15 cellular contexts compared by ENCODE assay signal in the genomic region with DNA sequence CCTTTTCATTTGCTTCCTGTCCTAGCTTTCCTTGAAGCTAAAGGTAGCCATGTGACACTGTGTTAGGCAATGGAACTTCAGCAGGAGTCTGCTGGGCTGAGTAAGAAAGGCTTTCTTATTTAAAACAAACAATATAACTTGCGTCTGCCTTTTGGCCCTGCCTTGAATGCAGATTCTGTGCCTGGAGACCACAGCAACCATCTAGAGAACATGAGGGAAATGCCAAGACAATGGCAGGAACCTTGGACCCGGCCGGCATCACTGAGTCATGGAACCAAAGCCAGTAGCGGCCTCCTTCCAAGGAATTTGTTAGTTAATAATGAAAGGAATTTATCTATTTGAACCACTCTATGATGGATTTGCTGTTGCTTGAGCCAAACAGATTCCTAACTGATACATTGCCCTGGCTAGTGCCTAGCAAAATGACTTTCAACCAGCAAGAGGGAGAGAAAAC.
DNase-seq lines count a peak whose midpoint lies in the region; TF ChIP-seq lines count a peak whose summit lies in the region.
"Had no signal": no experiment of that assay in that cellular context is flagged by ENCODE, and none has a peak within 500 bp of the region (broad histone marks: within the 10 kb centered on the region; RNA-seq: fewer than 3 reads in every experiment).

No MANE protein-coding gene starts in this region.

- H3K9me3 ChIP-seq in MG63: no peaks in the 10 kb centered on the region
- H3K9me3 ChIP-seq in neuronal stem cell (replicated peaks in 1 of 2; ENCODE audit: control insufficient read depth in 2 of 2, insufficient read depth in 1 of 2, low read depth in 1 of 2, low read length in 2 of 2): no peaks in the 10 kb centered on the region
- H3K9me3 ChIP-seq: BLaER1 treated with 17β-estradiol and CSF1 and Interleukin-3, amounts not matched to agents 10 nM and 100 nM; right atrium auricular region had no signal

- H3K4me1 ChIP-seq in neuronal stem cell (ENCODE audit: control insufficient read depth in 2 of 2, insufficient read depth in 1 of 2, low read depth in 1 of 2, low read length in 2 of 2): peaks cover 2 to 9% of the 10 kb centered on the region in 2 donors
- H3K4me1 ChIP-seq: BLaER1 treated with 17β-estradiol and CSF1 and Interleukin-3, amounts not matched to agents 10 nM and 100 nM had no signal

- peak overlapping the region; percentile 2 for H3K27ac ChIP-seq in neuronal stem cell (replicated peaks; ENCODE audit: low read length)
- H3K27ac ChIP-seq: BLaER1 treated with 17β-estradiol and CSF1 and Interleukin-3, amounts not matched to agents 10 nM and 100 nM; right atrium auricular region had no signal

- DNase-seq in AG08396 (ENCODE audit: low spot score) (peak; percentile 55), MG63 (peak; percentile 95), fibroblast of gingiva (ENCODE audit: low read depth) (peak; percentile 74), neuronal stem cell (ENCODE audit: low spot score) (no peak), RPMI8226 (no peak), nephron progenitor cell (no peak), HUDEP-2 (lab: John Stamatoyannopoulos, UW; ENCODE audit: unreplicated experiment in 76 of 76) (no peak)
- DNase-seq in stimulated activated CD4-positive, alpha-beta T cell treated with anti-CD3 and anti-CD28 coated beads, Interleukin-15, amount 100 ng/mL, for 24 hours: no peak
- DNase-seq: activated CD4-positive, alpha-beta T cell treated with anti-CD3 and anti-CD28 coated beads, Interleukin-2, amount 50 U/mL, for 1 hour; activated gamma-delta T cell; GF-D8; midbrain had no signal

- peak overlapping the region; percentile 66 for H2AFZ ChIP-seq in neuronal stem cell (ENCODE audit: low read length)

- no peak overlapping the region for H3K23ac ChIP-seq in neuronal stem cell (ENCODE audit: low read depth, low read length, poor library complexity)

- H3K4ac ChIP-seq in neuronal stem cell (ENCODE audit: low read length): no peak overlapping the region

- H3K4me2 ChIP-seq in neuronal stem cell (ENCODE audit: insufficient read depth, low read length, poor library complexity, severe bottlenecking): no peak overlapping the region
- H3K4me2 ChIP-seq: BLaER1 treated with 17β-estradiol and CSF1 and Interleukin-3, amounts not matched to agents 10 nM and 100 nM had no signal

- H4K8ac ChIP-seq in neuronal stem cell (ENCODE audit: low read depth, low read length): no peak overlapping the region

- peaks cover 5% of the 10 kb centered on the region for H3K27me3 Mint-ChIP-seq in nephron progenitor cell (ENCODE audit: low read depth, poor library complexity)
- H3K27me3 Mint-ChIP-seq: IgD-negative memory B cell had no signal

- H3K27ac Mint-ChIP-seq in nephron progenitor cell: no peak overlapping the region
- H3K27ac Mint-ChIP-seq: IgD-negative memory B cell had no signal

- H3K9me3 Mint-ChIP-seq in nephron progenitor cell: peaks cover 13% of the 10 kb centered on the region
- H3K9me3 Mint-ChIP-seq: IgD-negative memory B cell had no signal

- H3K36me3 Mint-ChIP-seq in nephron progenitor cell (ENCODE audit: low read depth): peaks cover 5% of the 10 kb centered on the region
- H3K36me3 Mint-ChIP-seq: IgD-negative memory B cell had no signal

- no peaks in the 10 kb centered on the region for H3K36me3 ChIP-seq in MG63
- H3K36me3 ChIP-seq in neuronal stem cell (replicated peaks in 1 of 2; ENCODE audit: control insufficient read depth in 2 of 2, insufficient read depth in 2 of 2, low read length in 2 of 2): no peaks in the 10 kb centered on the region
- H3K36me3 ChIP-seq: BLaER1 treated with 17β-estradiol and CSF1 and Interleukin-3, amounts not matched to agents 10 nM and 100 nM; right atrium auricular region had no signal

- no peak overlapping the region for H3K9ac ChIP-seq in neuronal stem cell (ENCODE audit: low read depth, low read length, poor library complexity)
- H3K9ac ChIP-seq: BLaER1 treated with 17β-estradiol and CSF1 and Interleukin-3, amounts not matched to agents 10 nM and 100 nM had no signal

- no peaks in the 10 kb centered on the region for H3K79me1 ChIP-seq in neuronal stem cell (ENCODE audit: low read depth, low read length)

- no peak overlapping the region for H3K18ac ChIP-seq in neuronal stem cell (ENCODE audit: low read length)

- WGBS in neuronal stem cell (ENCODE audit: extremely low coverage in 2 of 2, insufficient read length in 2 of 2, insufficient replicate concordance in 1 of 2), 2 donors: no CpG with 5 or more reads among the region's 4 CpGs

- no peak for TF ChIP-seq CTCF in nephron progenitor cell (IDR thresholded peaks at IDR 0.05)

- no peak overlapping the region for H2BK120ac ChIP-seq in neuronal stem cell (ENCODE audit: low read depth, low read length)

- no peak overlapping the region for H2AK5ac ChIP-seq in neuronal stem cell (ENCODE audit: low read depth, low read length)

- H3K27me3 ChIP-seq in MG63 (no peaks in the 10 kb centered on the region), neuronal stem cell (ENCODE audit: control insufficient read depth in 3 of 3, insufficient read depth in 3 of 3, low read depth in 1 of 3, low read length in 3 of 3) (no peaks in the 10 kb centered on the region)
- H3K27me3 ChIP-seq: BLaER1 treated with 17β-estradiol and CSF1 and Interleukin-3, amounts not matched to agents 10 nM and 100 nM; right atrium auricular region had no signal

- H2BK5ac ChIP-seq in neuronal stem cell (ENCODE audit: low read length): no peak overlapping the region

- no peak overlapping the region for H2BK12ac ChIP-seq in neuronal stem cell (ENCODE audit: low read length)

- H3K4me1 Mint-ChIP-seq in nephron progenitor cell: peaks cover 33% of the 10 kb centered on the region
- H3K4me1 Mint-ChIP-seq: IgD-negative memory B cell had no signal

- H4K91ac ChIP-seq in neuronal stem cell (ENCODE audit: low read depth, low read length, poor library complexity): no peak overlapping the region

- no peak overlapping the region for H3K14ac ChIP-seq in neuronal stem cell (ENCODE audit: low read length)

- no peak overlapping the region for H3K4me3 Mint-ChIP-seq in nephron progenitor cell
- H3K4me3 Mint-ChIP-seq: IgD-negative memory B cell had no signal

- H2BK15ac ChIP-seq in neuronal stem cell (ENCODE audit: low read length): no peak overlapping the region

- no peak overlapping the region for H3K4me3 ChIP-seq in MG63
- H3K4me3 ChIP-seq in neuronal stem cell (ENCODE audit: low read length in 2 of 2): no peak overlapping the region
- H3K4me3 ChIP-seq: BLaER1 treated with 17β-estradiol and CSF1 and Interleukin-3, amounts not matched to agents 10 nM and 100 nM; right atrium auricular region had no signal

Comparison
In these comparisons a context has a peak if more than half of its experiments do, and no peak if none do; other contexts are left out.
1. DNase-seq: peak in AG08396 (single experiment), MG63 (single experiment) and fibroblast of gingiva (single experiment); none in neuronal stem cell (single experiment), RPMI8226 (single experiment), nephron progenitor cell (single experiment), HUDEP-2 (0 of 76) and stimulated activated CD4-positive, alpha-beta T cell treated with anti-CD3 and anti-CD28 coated beads, Interleukin-15, amount 100 ng/mL, for 24 hours (single experiment).